13 cellular contexts compared by ENCODE assay signal in the genomic region with DNA sequence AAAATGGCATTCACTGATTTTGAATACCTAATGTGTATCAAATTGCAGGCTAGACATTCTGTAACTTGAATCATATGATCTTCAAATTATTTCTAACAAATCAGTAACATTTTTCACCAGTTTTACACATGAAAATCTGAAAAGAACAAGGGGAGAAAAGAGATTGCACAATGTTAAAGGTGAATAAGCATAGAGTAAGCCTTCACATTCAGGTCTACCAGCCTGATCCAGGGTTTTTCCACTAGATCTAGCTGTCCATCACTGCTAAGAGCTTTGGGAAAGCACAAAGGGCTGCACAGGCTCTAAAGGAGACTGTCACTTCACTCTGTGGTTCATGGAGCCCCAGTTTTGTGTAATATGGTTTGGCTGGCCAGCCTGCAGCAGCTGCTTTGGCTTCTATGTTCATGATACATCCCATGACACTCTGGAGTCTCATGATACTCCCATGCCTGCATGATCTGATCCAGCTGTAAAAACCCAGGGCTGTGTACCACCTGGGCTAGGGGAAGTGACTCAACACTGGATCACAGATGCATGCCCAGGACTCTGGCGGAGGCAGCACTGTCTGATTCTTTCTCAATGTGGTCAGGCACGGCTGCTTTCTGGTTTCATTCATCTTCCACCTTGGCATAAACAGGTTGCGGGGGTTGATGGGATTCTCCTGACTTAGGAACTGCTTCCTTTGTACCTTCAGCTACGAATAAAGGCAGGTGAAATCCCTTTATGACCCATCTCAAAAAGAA.
A peak's percentile ranks its signal among the peaks of the same experiment; 100 is the strongest.
DNase-seq lines count a peak whose midpoint lies in the region; ATAC-seq and TF ChIP-seq lines count a peak whose summit lies in the region.
"Had no signal": no experiment of that assay in that cellular context is flagged by ENCODE, and none has a peak within 500 bp of the region (broad histone marks: within the 10 kb centered on the region; RNA-seq: fewer than 3 reads in every experiment).

No MANE protein-coding gene starts in this region.

- peak; percentile 65 to 91 for ATAC-seq in gastrocnemius medialis
- ATAC-seq in left lobe of liver, result no peak
- ATAC-seq: A549 had no signal

- TF ChIP-seq CTCF in fibroblast of the aortic adventitia (IDR thresholded peaks at IDR 0.05; ENCODE audit: insufficient read depth, low read length), result no peak
- TF ChIP-seq CTCF in gastrocnemius medialis (IDR thresholded peaks at IDR 0.05 in 4 of 5, conservative IDR thresholded peaks at IDR 0.05 in 1 of 5), result no peak

- no peak overlapping the region for H3K27ac ChIP-seq in gastrocnemius medialis
- H3K27ac ChIP-seq: A549, cardiac muscle cell had no signal

- intact Hi-C loops in gastrocnemius medialis (cut with DNase I; ENCODE audit: low total_unique reads), result no loop called here

- peaks cover 0 to 5% of the 10 kb centered on the region in 2 donors for H3K4me1 ChIP-seq in gastrocnemius medialis
- H3K4me1 ChIP-seq: A549 had no signal

- peak; percentile 22 for DNase-seq in NCI-H1694 treated with DMSO at 0.1 percent for 48 hours (lab: John Stamatoyannopoulos, UW)
- DNase-seq in NCI-H1694 (lab: John Stamatoyannopoulos, UW), result no peak
- DNase-seq in SHP77 (lab: John Stamatoyannopoulos, UW), result peak; percentile 18 to 48
- DNase-seq in fibroblast of the aortic adventitia (ENCODE audit: low read depth), result peak; percentile 71
- DNase-seq in gastrocnemius medialis, result peak; percentile 35 to 57
- no peak for DNase-seq in NCI-H2081 treated with DMSO at 0.1 percent for 48 hours (lab: John Stamatoyannopoulos, UW)
- no peak for DNase-seq in NCI-H128 (lab: John Stamatoyannopoulos, UW; ENCODE audit: unreplicated experiment)
- DNase-seq in left lobe of liver (ENCODE audit: low spot score), result no peak
- DNase-seq: activated CD4-positive, alpha-beta T cell treated with anti-CD3 and anti-CD28 coated beads for 1 hour; activated T-cell treated with anti-CD3 and anti-CD28 coated beads, Interleukin-2, amount 50 U/mL, for 48 hours; foreskin melanocyte had no signal

- H3K36me3 ChIP-seq in gastrocnemius medialis, result no peaks in the 10 kb centered on the region
- H3K36me3 ChIP-seq: cardiac muscle cell had no signal

- H3K4me3 ChIP-seq in fibroblast of the aortic adventitia (ENCODE audit: low read depth, low read length), result no peak overlapping the region
- H3K4me3 ChIP-seq in gastrocnemius medialis, result no peak overlapping the region
- H3K4me3 ChIP-seq: A549, cardiac muscle cell had no signal

- no peak for TF ChIP-seq POLR2A in gastrocnemius medialis (IDR thresholded peaks at IDR 0.05)

- no peaks in the 10 kb centered on the region for H3K9me3 ChIP-seq in gastrocnemius medialis
- H3K9me3 ChIP-seq: A549 had no signal

- in situ Hi-C loops in gastrocnemius medialis (cut with MboI; ENCODE audit: low sequenced_read_pairs in 4 of 4), result no loop called here

- no peaks in the 10 kb centered on the region for H3K27me3 ChIP-seq in gastrocnemius medialis
- H3K27me3 ChIP-seq: cardiac muscle cell had no signal

Comparison
In these comparisons a context has a peak if more than half of its experiments do, and no peak if none do; other contexts are left out.
1. DNase-seq: peak in NCI-H1694 treated with DMSO at 0.1 percent for 48 hours (single experiment), SHP77 (2 of 2), fibroblast of the aortic adventitia (single experiment) and gastrocnemius medialis (2 of 2); none in NCI-H1694 (single experiment), NCI-H2081 treated with DMSO at 0.1 percent for 48 hours (single experiment), NCI-H128 (single experiment) and left lobe of liver (single experiment).